Comparison of ENCODE assay signal across 13 cellular contexts in genomic region chr16:82748026-82748425, GRCh38.
A peak's percentile ranks its signal among the peaks of the same experiment; 100 is the strongest.
DNase-seq lines count a peak whose midpoint lies in the region; ATAC-seq lines count a peak whose summit lies in the region.
"Had no signal": no experiment of that assay in that cellular context is flagged by ENCODE, and none has a peak within 500 bp of the region (broad histone marks: within the 10 kb centered on the region; RNA-seq: fewer than 3 reads in every experiment).

No MANE protein-coding gene starts in this region.

- no peak overlapping the region for H3K4me2 ChIP-seq in mesenchymal stem cell (ENCODE audit: low read length, poor library complexity, severe bottlenecking)

- no peak overlapping the region for H4K91ac ChIP-seq in mesenchymal stem cell (ENCODE audit: low read length)

- no peak overlapping the region for H2BK12ac ChIP-seq in mesenchymal stem cell (ENCODE audit: low read length in 2 of 2)

- H3K9ac ChIP-seq in mesenchymal stem cell (ENCODE audit: low read length): no peak overlapping the region

- peak overlapping the region in 1 of 2 experiments; percentile 7 for H3K4me3 ChIP-seq in mesenchymal stem cell (ENCODE audit: insufficient read depth in 1 of 2, low read depth in 1 of 2, low read length in 2 of 2)

- H3K27me3 ChIP-seq in mesenchymal stem cell (ENCODE audit: control insufficient read depth in 1 of 2, insufficient read depth in 1 of 2, low read length in 2 of 2): no peaks in the 10 kb centered on the region

- no peak overlapping the region for H2AK5ac ChIP-seq in mesenchymal stem cell (ENCODE audit: low read length, severe bottlenecking)

- H2BK120ac ChIP-seq in mesenchymal stem cell (ENCODE audit: low read depth, low read length): no peak overlapping the region

- H3K14ac ChIP-seq in mesenchymal stem cell (ENCODE audit: low read length in 2 of 2): no peak overlapping the region

- H3K27ac ChIP-seq in mesenchymal stem cell (ENCODE audit: low read length, poor library complexity, severe bottlenecking): no peak overlapping the region

- H2AFZ ChIP-seq in mesenchymal stem cell (ENCODE audit: low read depth, low read length): no peak overlapping the region

- peak; percentile 69 for DNase-seq in AG20443 (ENCODE audit: low spot score)
- peak; percentile 52 for DNase-seq in NCI-H1092 (lab: John Stamatoyannopoulos, UW)
- DNase-seq in fibroblast of gingiva (ENCODE audit: low read depth): peak; percentile 66
- DNase-seq in mesenchymal stem cell: peak; percentile 45
- DNase-seq in OCI-M1 (lab: John Stamatoyannopoulos, UW): no peak
- DNase-seq: activated CD8-positive, alpha-beta memory T cell treated with anti-CD3 and anti-CD28 coated beads, Interleukin-2, amount 10 ng/mL, durations not matched to agents 7 days and 5 days; naive thymus-derived CD8-positive, alpha-beta T cell; NK-92 treated with Interleukin-12 subunit alpha and Interleukin-12 subunit beta, amount 100 ng/mL, for 24 hours; stimulated activated CD4-positive, alpha-beta T cell treated with anti-CD3 and anti-CD28 coated beads, Interleukin-1b, Interleukin-23, amount 100 ng/mL, for 48 hours; substantia nigra had no signal

- no peak overlapping the region for H4K8ac ChIP-seq in mesenchymal stem cell (ENCODE audit: low read length)

- H3K79me1 ChIP-seq in mesenchymal stem cell (replicated peaks; ENCODE audit: low read length, poor library complexity, severe bottlenecking): peaks cover 21% of the 10 kb centered on the region

- H3K23ac ChIP-seq in mesenchymal stem cell (ENCODE audit: low read length in 2 of 2): no peak overlapping the region

- WGBS in mesenchymal stem cell: 85% methylated on average over 5 of the region's 5 CpGs

- no peak overlapping the region for H2BK5ac ChIP-seq in mesenchymal stem cell (ENCODE audit: low read depth, low read length, poor library complexity, severe bottlenecking)

- no peaks in the 10 kb centered on the region for H3K9me3 ChIP-seq in mesenchymal stem cell (ENCODE audit: control insufficient read depth, low read length)

- H3K4me1 ChIP-seq in mesenchymal stem cell (ENCODE audit: control insufficient read depth, insufficient read depth, low read depth, low read length): peaks cover 4% of the 10 kb centered on the region

- no peaks in the 10 kb centered on the region for H3K36me3 ChIP-seq in mesenchymal stem cell (ENCODE audit: control insufficient read depth in 1 of 2, insufficient read depth in 2 of 2, low read depth in 1 of 2, low read length in 2 of 2)

- no peak overlapping the region for H3K4ac ChIP-seq in mesenchymal stem cell (ENCODE audit: low read depth in 1 of 2, low read length in 2 of 2)

- ATAC-seq in HG03521 (IDR thresholded peaks at IDR 0.05; ENCODE audit: unreplicated experiment): no peak
- ATAC-seq in HG03460 (IDR thresholded peaks at IDR 0.05; ENCODE audit: unreplicated experiment): no peak
- ATAC-seq in GM19023 (IDR thresholded peaks at IDR 0.05; ENCODE audit: unreplicated experiment): no peak
- ATAC-seq: activated CD8-positive, alpha-beta memory T cell treated with anti-CD3 and anti-CD28 coated beads, Interleukin-2, amount 10 ng/mL, durations not matched to agents 7 days and 5 days; naive thymus-derived CD8-positive, alpha-beta T cell had no signal

- no peak overlapping the region for H2BK15ac ChIP-seq in mesenchymal stem cell (ENCODE audit: low read depth, poor library complexity, severe bottlenecking)

- H3K18ac ChIP-seq in mesenchymal stem cell (ENCODE audit: low read depth in 1 of 2, low read length in 2 of 2): no peak overlapping the region
